Comparison of ENCODE assay signal across 8 cellular contexts in the genomic region with DNA sequence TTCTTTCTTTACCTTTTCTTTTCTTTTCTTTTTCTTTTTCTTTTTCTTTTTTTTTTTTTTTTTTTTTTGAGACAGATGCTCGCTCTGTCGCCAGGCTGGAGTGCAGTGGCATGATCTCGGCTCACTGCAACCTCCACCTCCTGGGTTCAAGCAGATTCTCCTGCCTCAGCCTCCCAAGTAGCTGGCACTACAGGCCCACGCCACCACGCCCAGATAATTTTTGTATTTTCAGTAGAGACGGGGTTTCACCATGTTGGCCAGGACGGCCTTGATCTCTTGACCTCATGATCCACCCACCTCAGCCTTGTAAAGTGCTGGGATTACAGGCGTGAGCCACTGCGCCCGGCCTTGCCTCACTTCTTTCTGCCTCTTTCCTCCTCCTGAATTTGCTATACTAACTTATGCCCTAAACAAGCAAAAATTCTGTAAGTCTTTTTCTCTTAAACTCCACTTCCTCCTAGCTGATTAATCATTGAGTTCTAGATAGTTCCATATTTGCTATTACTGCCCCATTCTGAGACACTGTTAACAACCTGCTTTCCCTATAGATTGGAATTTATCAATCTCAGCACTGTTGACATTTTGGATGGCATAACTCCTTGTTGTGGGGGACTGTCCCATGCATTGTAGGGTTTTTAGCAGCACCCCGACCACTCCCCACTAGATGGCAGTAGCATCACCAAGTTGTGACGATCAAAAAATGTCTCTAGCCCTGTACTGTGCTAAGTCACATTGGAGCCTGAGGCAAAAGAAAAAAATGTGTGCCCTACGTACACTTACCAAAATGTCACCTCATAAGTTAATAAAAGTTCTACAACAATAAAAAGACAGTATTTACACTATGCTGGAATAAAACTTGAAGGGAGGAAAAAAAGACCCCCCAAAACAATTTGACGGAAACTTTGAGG. TPM values are rescaled to one million over a fixed set of nuclear protein-coding genes. Genes with fewer than 3 reads are reported as not detected.
A peak's percentile ranks its signal among the peaks of the same experiment; 100 is the strongest.
DNase-seq lines count a peak whose midpoint lies in the region; ATAC-seq, FAIRE-seq and TF ChIP-seq lines count a peak whose summit lies in the region.

No MANE protein-coding gene starts in this region.

- no peaks in the 10 kb centered on the region for H3K9me3 ChIP-seq in liver (ENCODE audit: control insufficient read depth in 4 of 4, low read length in 3 of 4)

- TF ChIP-seq RAD21 in liver (IDR thresholded peaks at IDR 0.05): peak; percentile 76 to 85

- H3K4me1 ChIP-seq in liver (ENCODE audit: control insufficient read depth in 4 of 4, insufficient read depth in 4 of 4, low read length in 3 of 4): peaks cover 0 to 4% (median 1%) of the 10 kb centered on the region in 4 donors

- H3K4me3 ChIP-seq in liver (ENCODE audit: low read depth in 1 of 3, low read length in 3 of 3): no peak overlapping the region

- H3K27me3 ChIP-seq in liver (ENCODE audit: control insufficient read depth in 4 of 4, insufficient read depth in 4 of 4, low read length in 3 of 4): no peaks in the 10 kb centered on the region

- peak; percentile 74 for TF ChIP-seq CTCF in liver (IDR thresholded peaks at IDR 0.05; ENCODE audit: low read depth, low read length, missing input control)

- no peak for FAIRE-seq in GM19239 (lab: Jason Lieb, UNC)

- H3K9ac ChIP-seq in liver (ENCODE audit: low read depth in 1 of 2, low read length in 2 of 2): no peak overlapping the region

- ATAC-seq in HG02884 (IDR thresholded peaks at IDR 0.05; ENCODE audit: unreplicated experiment): peak; percentile 69

- no peaks in the 10 kb centered on the region for H3K36me3 ChIP-seq in liver (ENCODE audit: control insufficient read depth in 4 of 4, insufficient read depth in 3 of 4, low read depth in 1 of 4, low read length in 3 of 4)

- DNase-seq in GF-D8 (lab: John Stamatoyannopoulos, UW): peak; percentile 21
- DNase-seq in NCI-H345 treated with DMSO at 0.1 percent for 48 hours (lab: John Stamatoyannopoulos, UW; ENCODE audit: unreplicated experiment): peak; percentile 64
- DNase-seq in activated CD4-positive, CD25-positive, alpha-beta regulatory T cell treated with anti-CD3 and anti-CD28 coated beads, Interleukin-2, amount 50 U/mL, for 72 hours: peak; percentile 66
- DNase-seq in cerebellar cortex (ENCODE audit: low spot score): peak; percentile 63
- DNase-seq in stimulated activated CD8-positive, alpha-beta memory T cell treated with anti-CD3 and anti-CD28 coated beads, Interleukin-12 subunit alpha, Interleukin-12 subunit beta, amount 100 ng/mL, for 1 hour (ENCODE audit: low read depth): peak; percentile 57
- DNase-seq in GM19239 (ENCODE audit: insufficient read length, low spot score): no peak

- H3K27ac ChIP-seq in liver (ENCODE audit: low read depth in 1 of 2, low read length in 2 of 2): no peak overlapping the region

- WGBS in liver: 47% methylated on average over 14 of the region's 14 CpGs

TF ChIP-seq in liver, 16 proteins besides CTCF, POLR2A, EP300 and RAD21:
- no peak for TF ChIP-seq NR2F2 (IDR thresholded peaks at IDR 0.05)
- no peak for TF ChIP-seq JUND (IDR thresholded peaks at IDR 0.05)
- no peak for TF ChIP-seq TAF1 (conservative IDR thresholded peaks at IDR 0.05)
- TF ChIP-seq, protein P1, sequence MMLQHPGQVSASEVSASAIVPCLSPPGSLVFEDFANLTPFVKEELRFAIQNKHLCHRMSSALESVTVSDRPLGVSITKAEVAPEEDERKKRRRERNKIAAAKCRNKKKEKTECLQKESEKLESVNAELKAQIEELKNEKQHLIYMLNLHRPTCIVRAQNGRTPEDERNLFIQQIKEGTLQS (IDR thresholded peaks at IDR 0.05): no peak
- TF ChIP-seq HNF4A (conservative IDR thresholded peaks at IDR 0.05): no peak

RNA-seq across cellular contexts. Expression of gene THADA, which starts 16.4 kb away (rescaled TPM):
- 10 to 100 TPM; 15.8 to 37.2 TPM for total RNA-seq in liver
- 10 to 100 TPM; 12.0 to 28.8 TPM for polyA plus RNA-seq in liver

RNA-seq across cellular contexts. Expression of gene PLEKHH2, which starts 24.8 kb away (rescaled TPM):
- 1 to 10 TPM; 1.4 to 3.8 TPM for total RNA-seq in liver
- polyA plus RNA-seq in liver: under 1 TPM; 0.51 to 0.69 TPM
